In genomic region chr4:120064887-120065286, GRCh38 we compare ENCODE assay signal across 12 cellular contexts. TPM values are rescaled to one million over a fixed set of nuclear protein-coding genes. Genes with fewer than 3 reads are reported as not detected.
DNase-seq lines count a peak whose midpoint lies in the region; ATAC-seq, FAIRE-seq and TF ChIP-seq lines count a peak whose summit lies in the region.
"Had no signal": no experiment of that assay in that cellular context is flagged by ENCODE, and none has a peak within 500 bp of the region (broad histone marks: within the 10 kb centered on the region; RNA-seq: fewer than 3 reads in every experiment).

No MANE protein-coding gene starts in this region.

- POLR2A ChIA-PET in K562 (lab: Yijun Ruan, JAX): interaction anchor here (0.6 kb wide), 1 partner anchor 742 kb away, joined by 3 read pairs; no protein-coding TSS in a partner anchor

- H3K27me3 ChIP-seq in MM.1S (replicated peaks; ENCODE audit: insufficient read depth, low read length): no peaks in the 10 kb centered on the region
- H3K27me3 ChIP-seq in K562 (ENCODE audit: control insufficient read depth in 2 of 2, insufficient read depth in 2 of 2, low read length in 2 of 2): no peaks in the 10 kb centered on the region
- H3K27me3 ChIP-seq in skeletal muscle satellite cell (ENCODE audit: control insufficient read depth, insufficient read depth, low read length): no peaks in the 10 kb centered on the region
- H3K27me3 ChIP-seq in left lung: no peaks in the 10 kb centered on the region
- H3K27me3 ChIP-seq: testis had no signal

- H3K4me3 ChIP-seq in MM.1S (ENCODE audit: low read length) (peak overlapping the region; percentile 98; the same call in 1 of the 2 replicates), K562 (peak overlapping the region; percentile 78), skeletal muscle satellite cell (ENCODE audit: low read length) (no peak overlapping the region), left lung (no peak overlapping the region)
- H3K4me3 ChIP-seq: testis had no signal

- WGBS in K562 (ENCODE audit: insufficient coverage, low coverage, missing lambda C conversion rate): 2% methylated on average over 5 of the region's 5 CpGs

- BruUV-seq in K562 (replicated peaks; lab: Mats Ljungman, UMichigan): no TSS peak

- H3K4me2 ChIP-seq in MM.1S (ENCODE audit: low read depth, low read length) (peak overlapping the region; percentile 94), K562 (ENCODE audit: insufficient read depth, low read length) (no peak overlapping the region; the same call in 1 of the 2 replicates), skeletal muscle satellite cell (ENCODE audit: low read length) (peak overlapping the region; percentile 85)

- TF ChIP-seq POLR2A in K562 (conservative IDR thresholded peaks at IDR 0.05): no peak

- H2AFZ ChIP-seq in MM.1S (ENCODE audit: low read length) (no peak overlapping the region), K562 (ENCODE audit: low read depth, low read length) (no peak overlapping the region)

- peak overlapping the region; percentile 97 to 99 for H3K4me3 Mint-ChIP-seq in activated T-cell treated with anti-CD3 and anti-CD28 coated beads, Interleukin-2, amount 50 U/mL, for 72 hours

- no peak for ATAC-seq in activated T-cell treated with anti-CD3 and anti-CD28 coated beads, Interleukin-2, amount 50 U/mL, for 72 hours (replicated peaks in 1 of 2)
- ATAC-seq in K562 (no peak), left lung (no peak)

- in situ Hi-C loops in K562 (cut with MboI): no loop called here

- H3F3A ChIP-seq in MM.1S (ENCODE audit: insufficient read depth, low read length): peaks cover 22% of the 10 kb centered on the region

- no peaks in the 10 kb centered on the region for H3K27me3 Mint-ChIP-seq in activated T-cell treated with anti-CD3 and anti-CD28 coated beads, Interleukin-2, amount 50 U/mL, for 72 hours (ENCODE audit: low read depth)

- H3K9me2 ChIP-seq in MM.1S (replicated peaks; ENCODE audit: insufficient read depth, low read length): no peaks in the 10 kb centered on the region

- H3K79me2 ChIP-seq in MM.1S (ENCODE audit: low read length) (peaks cover 84% of the 10 kb centered on the region), K562 (ENCODE audit: control insufficient read depth, insufficient read depth, low read length) (peaks cover 89% of the 10 kb centered on the region)

- H3K4me1 ChIP-seq in MM.1S (ENCODE audit: low read length) (peaks cover 16% of the 10 kb centered on the region), K562 (replicated peaks in 1 of 2; ENCODE audit: control insufficient read depth in 2 of 2, insufficient read depth in 2 of 2, low read length in 2 of 2) (peaks cover 3 to 25% of the 10 kb centered on the region in 2 experiments; a peak in 4 of 5 replicates), skeletal muscle satellite cell (ENCODE audit: control insufficient read depth, insufficient read depth, low read length) (peaks cover 43% of the 10 kb centered on the region), left lung (peaks cover 10 to 26% of the 10 kb centered on the region in 2 donors)

- CTCF ChIA-PET in K562 (lab: Yijun Ruan, JAX; ENCODE audit: low intra/inter-chr PET ratio): no interaction called here

- no peaks in the 10 kb centered on the region for H3K9me3 Mint-ChIP-seq in activated T-cell treated with anti-CD3 and anti-CD28 coated beads, Interleukin-2, amount 50 U/mL, for 72 hours

- no peaks in the 10 kb centered on the region for H3K9me1 ChIP-seq in K562 (ENCODE audit: control insufficient read depth, insufficient read depth, low read length)

- no peak overlapping the region for H3K27ac ChIP-seq in MM.1S (ENCODE audit: low read length)
- peak overlapping the region; percentile 91; the same call in 2 of the 3 replicates for H3K27ac ChIP-seq in K562 (ENCODE audit: extremely low read depth, low read depth, low read length)
- H3K27ac ChIP-seq in left lung: no peak overlapping the region
- H3K27ac ChIP-seq: testis had no signal

- peaks cover 14% of the 10 kb centered on the region for H3K36me3 ChIP-seq in MM.1S (replicated peaks; ENCODE audit: insufficient read depth, low read length)
- H3K36me3 ChIP-seq in K562 (ENCODE audit: control insufficient read depth, insufficient read depth, low read length): peaks cover 52% of the 10 kb centered on the region
- H3K36me3 ChIP-seq in skeletal muscle satellite cell (ENCODE audit: insufficient read depth, low read length): peaks cover 14% of the 10 kb centered on the region
- H3K36me3 ChIP-seq in left lung: no peaks in the 10 kb centered on the region

- TF ChIP-seq CTCF in MM.1S (IDR thresholded peaks at IDR 0.05; ENCODE audit: low read length): no peak
- TF ChIP-seq CTCF in K562 (IDR thresholded peaks at IDR 0.05 in 2 of 3, conservative IDR thresholded peaks at IDR 0.05 in 1 of 3; ENCODE audit: insufficient read depth in 2 of 3, low read depth in 1 of 3, low read length in 3 of 3): no peak
- TF ChIP-seq CTCF in left lung (IDR thresholded peaks at IDR 0.05): no peak

- no peak for TF ChIP-seq EP300 in K562 (IDR thresholded peaks at IDR 0.05; ENCODE audit: low read length)

- H3K4me1 Mint-ChIP-seq in activated T-cell treated with anti-CD3 and anti-CD28 coated beads, Interleukin-2, amount 50 U/mL, for 72 hours (ENCODE audit: low read depth): peaks cover 62% of the 10 kb centered on the region

- H3K9me3 ChIP-seq in MM.1S (replicated peaks; ENCODE audit: insufficient read depth, low read length) (no peaks in the 10 kb centered on the region), K562 (replicated peaks; ENCODE audit: control insufficient read depth, insufficient read depth, low read depth, low read length) (no peaks in the 10 kb centered on the region), skeletal muscle satellite cell (replicated peaks; ENCODE audit: low read length) (no peaks in the 10 kb centered on the region), left lung (no peaks in the 10 kb centered on the region)
- H3K9me3 ChIP-seq: testis had no signal

- intact Hi-C loops in K562 (cut with micrococcal nuclease) (no loop called here), left lung (cut with DNase I) (no loop called here)

- no peak for FAIRE-seq in K562 (lab: Jason Lieb, UNC)

- no peak for DNase-seq in activated T-cell treated with anti-CD3 and anti-CD28 coated beads, Interleukin-2, amount 50 U/mL, for 72 hours
- DNase-seq in activated T-cell treated with anti-CD3 and anti-CD28 coated beads, Interleukin-2, amount 50 U/mL, for 48 hours: no peak
- DNase-seq in MM.1S (no peak), K562 (ENCODE audit: extremely low read depth in 1 of 4, low spot score in 3 of 4) (no peak), left lung (no peak), putamen (ENCODE audit: low spot score) (no peak), DMS 273 (lab: John Stamatoyannopoulos, UW; ENCODE audit: unreplicated experiment) (no peak)
- DNase-seq: activated CD4-positive, CD25-positive, alpha-beta regulatory T cell treated with anti-CD3 and anti-CD28 coated beads, Interleukin-2, amount 50 U/mL, for 72 hours; NCI-H187; nucleus accumbens; testis had no signal

- peaks cover 17 to 31% of the 10 kb centered on the region in 2 donors for H3K36me3 Mint-ChIP-seq in activated T-cell treated with anti-CD3 and anti-CD28 coated beads, Interleukin-2, amount 50 U/mL, for 72 hours (ENCODE audit: insufficient read depth in 2 of 2)

- H4K20me1 ChIP-seq in MM.1S (ENCODE audit: insufficient read depth, low read length) (no peaks in the 10 kb centered on the region), K562 (replicated peaks; ENCODE audit: control insufficient read depth, insufficient read depth, low read length) (peaks cover 8% of the 10 kb centered on the region; the same call in 1 of the 2 replicates)

- no peak for TF ChIP-seq RAD21 in K562 (CRISPR knock-in tag; conservative IDR thresholded peaks at IDR 0.05 in 1 of 2, IDR thresholded peaks at IDR 0.05 in 1 of 2)

- H3K9ac ChIP-seq in MM.1S (ENCODE audit: low read length) (peak overlapping the region; percentile 94; the same call in 1 of the 2 replicates), K562 (ENCODE audit: insufficient read depth in 1 of 2, low read depth in 2 of 2, low read length in 2 of 2) (peak overlapping the region in 1 of 2 experiments; percentile 84; a peak in 3 of 4 replicates), skeletal muscle satellite cell (ENCODE audit: low read depth, low read length) (peak overlapping the region; percentile 93)

- H3K27ac Mint-ChIP-seq in activated T-cell treated with anti-CD3 and anti-CD28 coated beads, Interleukin-2, amount 50 U/mL, for 72 hours: peak overlapping the region; percentile 95

TF ChIP-seq in K562, 482 proteins besides CTCF, POLR2A, EP300 and RAD21:
- TF ChIP-seq PKNOX1 (IDR thresholded peaks at IDR 0.05) (peak; percentile 22; the same call in 1 of the 2 replicates), FOSL1 (tag; conservative IDR thresholded peaks at IDR 0.05) (no peak)

RNA-seq across cellular contexts. Expression of gene MAD2L1, which starts 1.8 kb away (rescaled TPM):
- total RNA-seq in activated T-cell treated with anti-CD3 and anti-CD28 coated beads, Interleukin-2, amount 50 U/mL, for 72 hours: 10 to 100 TPM; 51.4 to 54.6 TPM
- 24.4 and 36.0 TPM in 2 replicates for total RNA-seq in K562 (2011; cell fraction: chromatin; rRNA removed; ENCODE audit: low replicate concordance)
- 30.1 and 33.0 TPM in 2 replicates for total RNA-seq in K562 (2011; cell fraction: nucleolus; rRNA removed)
- 34.8 and 42.7 TPM in 2 replicates for total RNA-seq in K562 (2011; cell fraction: nucleoplasm; rRNA removed)
- 112 and 129 TPM in 2 replicates for total RNA-seq in K562 (2014; rRNA removed)
- 164 and 178 TPM in 2 replicates for total RNA-seq in K562 (2014; rRNA removed; fragmentation: Illumina TruSeq; extraction: Trizol)
- total RNA-seq in K562 (2015; rRNA removed; fragmentation: Illumina TruSeq; extraction: Trizol): 110 and 115 TPM in 2 replicates
- 98.5 and 103 TPM in 2 replicates for total RNA-seq in K562 (2021)
- 161 and 193 TPM in 2 replicates for polyA plus RNA-seq in K562 (2011; rRNA removed)
- polyA plus RNA-seq in K562 (2011; cell fraction: cytosol; rRNA removed): 73.3 and 97.3 TPM in 2 replicates
- polyA plus RNA-seq in K562 (2011; cell fraction: nucleus; rRNA removed): 75.5 and 111 TPM in 2 replicates
- polyA plus RNA-seq in K562 (2012): 91.8 and 167 TPM in 2 replicates
- polyA plus RNA-seq in K562 (2014; fragmentation: Illumina TruSeq; extraction: Trizol): 75.0 and 84.4 TPM in 2 replicates
- 100 to 1,000 TPM; 395 to 494 TPM for polyA plus RNA-seq in K562 (2014; fragmentation: Nextera tagmentation; extraction: Ambion mirVana)
- polyA plus RNA-seq in K562 (2014; rRNA removed): 78.9 and 103 TPM in 2 replicates
- 66.8 and 77.7 TPM in 2 replicates for polyA minus RNA-seq in K562 (2011; rRNA and poly(A)+ RNA removed)
- 33.4 and 59.5 TPM in 2 replicates for polyA minus RNA-seq in K562 (2011; cell fraction: cytosol; rRNA and poly(A)+ RNA removed)
- 38.8 and 63.4 TPM in 2 replicates for polyA minus RNA-seq in K562 (2011; cell fraction: nucleus; rRNA and poly(A)+ RNA removed)
- total RNA-seq in skeletal muscle satellite cell (2012; rRNA removed): 27.7 and 28.4 TPM in 2 replicates
- total RNA-seq in left lung: 1 to 10 TPM; 6.0 to 9.0 TPM

Comparison
In these comparisons a context has a peak if more than half of its experiments do, and no peak if none do; other contexts are left out.
1. H3K4me3 ChIP-seq: peak in MM.1S (single experiment) and K562 (single experiment); none in skeletal muscle satellite cell (single experiment) and left lung (0 of 2).